In the genomic region with DNA sequence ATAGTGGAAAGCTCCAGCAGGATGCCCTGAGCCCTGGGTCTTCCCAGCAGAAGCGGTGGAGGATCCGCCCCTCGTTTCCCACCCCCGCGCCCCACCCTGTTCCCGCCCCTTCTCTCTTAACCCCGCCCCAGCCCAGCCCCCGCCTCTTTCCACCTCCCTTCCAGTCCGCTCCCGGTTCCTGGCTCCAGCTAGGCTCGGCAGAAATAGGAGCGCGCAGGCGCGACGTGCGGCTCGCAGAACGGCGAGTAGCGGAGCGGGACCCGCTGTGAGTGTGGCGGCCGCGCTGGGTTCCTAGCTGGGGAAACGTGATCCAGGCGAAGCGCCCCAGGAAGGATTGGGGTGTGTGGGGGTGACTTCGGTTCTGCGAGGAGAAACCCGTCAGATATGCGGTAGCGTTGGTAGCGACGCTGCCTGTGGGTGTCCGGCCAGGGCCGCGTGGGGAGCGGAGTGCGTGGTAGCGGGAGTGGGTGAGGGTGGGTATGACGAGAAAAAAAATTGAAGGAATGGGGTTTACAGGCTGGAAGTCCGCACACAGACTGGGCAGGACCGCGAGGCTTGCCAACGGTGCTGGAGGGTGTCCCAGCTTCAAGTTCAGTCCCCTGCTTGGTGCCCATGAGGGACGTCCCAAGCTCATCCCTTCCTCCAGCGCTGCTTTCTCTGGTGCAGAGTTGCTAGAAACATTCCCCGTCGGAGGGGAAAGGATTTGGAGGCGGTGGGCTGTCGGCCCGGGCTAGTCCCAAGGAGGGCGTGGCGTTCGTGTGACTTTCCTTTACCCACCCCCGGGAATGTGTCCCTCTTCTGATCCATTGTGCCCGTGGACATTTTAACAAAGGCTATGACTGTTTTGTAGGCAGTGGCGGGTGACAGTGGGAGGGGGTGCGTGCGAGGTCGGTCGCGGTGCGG, we compare ENCODE assay signal across 8 cellular contexts. TPM values are rescaled to one million over a fixed set of nuclear protein-coding genes. Genes with fewer than 3 reads are reported as not detected.
DNase-seq lines count a peak whose midpoint lies in the region; ATAC-seq, FAIRE-seq and TF ChIP-seq lines count a peak whose summit lies in the region.

A gene (plus strand): TSS at position 234 of the 903 bp plus-strand sequence. CDS start 56,886 bp downstream, outside the sequence.

- H3K9me3 ChIP-seq in H1 (ENCODE audit: insufficient read depth in 2 of 2, low read depth in 1 of 2, low read length in 1 of 2) (no peaks in the 10 kb centered on the region), HepG2 (ENCODE audit: low read length) (no peaks in the 10 kb centered on the region)

- whole genome bisulfite sequencing in H1 (ENCODE audit: extremely low coverage in 1 of 2, insufficient coverage in 1 of 2, insufficient read length in 1 of 2, insufficient replicate concordance in 2 of 2, low coverage in 1 of 2, low lambda C conversion rate in 2 of 2, missing lambda C conversion rate in 1 of 2), 2 experiments: 5% methylated on average over 24 of the region's 66 CpGs; no CpG with 5 or more reads in 1 of the 2 experiments
- whole genome bisulfite sequencing in HepG2 (ENCODE audit: low lambda C conversion rate): 0% methylated on average over 27 of the region's 66 CpGs

- CTCF ChIA-PET in HEK293T (lab: Yijun Ruan, JAX) (interaction anchor here (0.6 kb wide), 1 partner anchor 99 kb away, joined by 3 read pairs; no protein-coding TSS in a partner anchor), H1 (lab: Charles Lee; ENCODE audit: partially characterized antibody) (interaction anchor here (0.6 kb wide), 1 partner anchor 125 kb away, joined by 3 read pairs; no protein-coding TSS in a partner anchor), HepG2 (lab: Yijun Ruan, JAX; ENCODE audit: low intra/inter-chr PET ratio, low total read pairs) (no interaction called here)

- intact Hi-C loops in HepG2 (cut with micrococcal nuclease; ENCODE audit: unreplicated experiment): no loop called here

- DNase-seq in HEK293T (ENCODE audit: extremely low spot score): peak; percentile 77
- DNase-seq in RPMI7951 (ENCODE audit: low read depth): peak; percentile 84
- peak; percentile 41 to 73 for DNase-seq in H1 (ENCODE audit: low read depth in 1 of 2, low spot score in 2 of 2)
- DNase-seq in HepG2 (ENCODE audit: low spot score): peak; percentile 67
- DNase-seq in stimulated activated effector memory CD8-positive, alpha-beta T cell treated with anti-CD3 and anti-CD28 coated beads, Interleukin-12 subunit alpha, Interleukin-12 subunit beta, amount 100 ng/mL, for 72 hours (ENCODE audit: low spot score in 2 of 2): no peak

- H3K27ac ChIP-seq in ACC112 (ENCODE audit: low read depth, low read length): peak within 1 kb of the TSS; percentile 65
- H3K27ac ChIP-seq in H1 (ENCODE audit: low read depth, low read length): no peak within 1 kb of the TSS
- peak within 1 kb of the TSS; percentile 76 for H3K27ac ChIP-seq in HepG2 (ENCODE audit: extremely low read length, insufficient read depth, low read length)

- in situ Hi-C loops in HepG2 (cut with HindIII; ENCODE audit: extremely low pct_ligation_motif_present, low pct_unique_long_range_greater_than_20kb): no loop called here

- H3K18ac ChIP-seq in H1 (ENCODE audit: extremely low read depth, low read length): peak within 1 kb of the TSS; percentile 71

- TF ChIP-seq RAD21 in H1 (IDR thresholded peaks at IDR 0.05 in 1 of 2, conservative IDR thresholded peaks at IDR 0.05 in 1 of 2; ENCODE audit: low read depth in 2 of 2, low read length in 2 of 2) (no peak), HepG2 (CRISPR knock-in tag; IDR thresholded peaks at IDR 0.05) (no peak)

- no peak within 1 kb of the TSS for H2AK5ac ChIP-seq in H1 (ENCODE audit: low read depth, low read length)

- H3K56ac ChIP-seq in H1 (replicated peaks; ENCODE audit: insufficient read length, low read depth, low read length): peak within 1 kb of the TSS; percentile 16

- no peak within 1 kb of the TSS for H3K14ac ChIP-seq in H1 (ENCODE audit: insufficient read length)

- peak; percentile 33 to 43; a peak in 2 of 3 replicates for TF ChIP-seq POLR2A in H1 (IDR thresholded peaks at IDR 0.05; ENCODE audit: control extremely low read depth in 1 of 2, low read depth in 2 of 2, low read length in 2 of 2)
- peak; percentile 70 to 79 for TF ChIP-seq POLR2A in HepG2 (IDR thresholded peaks at IDR 0.05; ENCODE audit: insufficient read depth in 1 of 2, low read depth in 2 of 2, low read length in 2 of 2)

- peak within 1 kb of the TSS; percentile 29 for H3K4me3 Mint-ChIP-seq in stimulated activated effector memory CD8-positive, alpha-beta T cell treated with anti-CD3 and anti-CD28 coated beads, Interleukin-12 subunit alpha, Interleukin-12 subunit beta, amount 100 ng/mL, for 72 hours

- H3K36me3 ChIP-seq in ACC112 (ENCODE audit: insufficient read depth, low read length) (no peaks in the 10 kb centered on the region), H1 (ENCODE audit: control insufficient read depth in 2 of 4, insufficient read depth in 4 of 4, low read length in 3 of 4) (no peaks in the 10 kb centered on the region), HepG2 (replicated peaks in 1 of 2; ENCODE audit: control insufficient read depth in 1 of 2, insufficient read depth in 2 of 2, low read length in 2 of 2) (no peaks in the 10 kb centered on the region)

- H2BK5ac ChIP-seq in H1 (ENCODE audit: low read depth, low read length): no peak within 1 kb of the TSS

- no peaks in the 10 kb centered on the region for H3K36me3 Mint-ChIP-seq in stimulated activated effector memory CD8-positive, alpha-beta T cell treated with anti-CD3 and anti-CD28 coated beads, Interleukin-12 subunit alpha, Interleukin-12 subunit beta, amount 100 ng/mL, for 72 hours

- no peak within 1 kb of the TSS for H2BK15ac ChIP-seq in H1 (ENCODE audit: low read length)

- no peak for FAIRE-seq in H1 (lab: Jason Lieb, UNC)
- no peak for FAIRE-seq in HepG2 (lab: Jason Lieb, UNC)

- no peak within 1 kb of the TSS for H2BK20ac ChIP-seq in H1 (ENCODE audit: low read length)

- no TSS peak for BruUV-seq in HepG2 (replicated peaks; lab: Mats Ljungman, UMichigan)

- H3K79me2 ChIP-seq in ACC112 (ENCODE audit: control insufficient read depth, insufficient read depth, low read length, unreplicated experiment) (peaks cover 32% of the 10 kb centered on the region), H1 (ENCODE audit: control insufficient read depth in 1 of 2, insufficient read depth in 2 of 2, low read length in 2 of 2) (peaks cover 0 to 41% of the 10 kb centered on the region in 2 experiments; a peak in 2 of 4 replicates), HepG2 (ENCODE audit: insufficient read depth, low read length) (peaks cover 28% of the 10 kb centered on the region)

- no peak within 1 kb of the TSS for H4K5ac ChIP-seq in H1 (ENCODE audit: insufficient read length, low read depth, low read length)

- peaks cover 5% of the 10 kb centered on the region for H3K4me1 Mint-ChIP-seq in stimulated activated effector memory CD8-positive, alpha-beta T cell treated with anti-CD3 and anti-CD28 coated beads, Interleukin-12 subunit alpha, Interleukin-12 subunit beta, amount 100 ng/mL, for 72 hours

- H4K91ac ChIP-seq in H1 (replicated peaks; ENCODE audit: insufficient read length, low read length): no peak within 1 kb of the TSS

- no peak within 1 kb of the TSS for H2BK120ac ChIP-seq in H1 (replicated peaks; ENCODE audit: low read depth, low read length)

- POLR2A ChIA-PET in HEK293T (lab: Yijun Ruan, JAX) (interaction anchor here (0.7 to 1.1 kb wide), 3 partner anchors 16 to 27 kb away, joined by 3 to 4 read pairs (median 3); no protein-coding TSS in a partner anchor), H1 (lab: Charles Lee; ENCODE audit: partially characterized antibody) (interaction anchor here (0.7 to 1.1 kb wide), 2 partner anchors 11 to 978 kb away, joined by 3 read pairs; a partner anchor contains a TSS), HepG2 (lab: Yijun Ruan, JAX) (interaction anchor here (0.6 to 1.0 kb wide), 2 partner anchors 15 to 19 kb away, joined by 3 read pairs; no protein-coding TSS in a partner anchor)

- H4K8ac ChIP-seq in H1 (ENCODE audit: extremely low read depth, insufficient read depth, low read length): no peak within 1 kb of the TSS

- H3K23ac ChIP-seq in H1 (ENCODE audit: insufficient read length): no peak within 1 kb of the TSS

- no peak for TF ChIP-seq EP300 in H1 (IDR thresholded peaks at IDR 0.05; ENCODE audit: borderline replicate concordance in 1 of 2, low read depth in 2 of 2, low read length in 2 of 2)
- no peak for TF ChIP-seq EP300 in HepG2 (IDR thresholded peaks at IDR 0.05; ENCODE audit: low read depth in 2 of 2, low read length in 2 of 2)
- TF ChIP-seq EP300 in HepG2 (CRISPR knock-in tag; IDR thresholded peaks at IDR 0.05; ENCODE audit: borderline replicate concordance): no peak

- H3K27me3 ChIP-seq in ACC112 (ENCODE audit: insufficient read depth, low read length) (no peaks in the 10 kb centered on the region), H1 (replicated peaks in 1 of 4; ENCODE audit: control insufficient read depth in 3 of 4, extremely low read depth in 1 of 4, insufficient read depth in 3 of 4, low read length in 3 of 4) (no peaks in the 10 kb centered on the region), HepG2 (ENCODE audit: control insufficient read depth in 1 of 2, insufficient read depth in 2 of 2, low read length in 2 of 2) (no peaks in the 10 kb centered on the region)

- H3K4me1 ChIP-seq in ACC112 (ENCODE audit: control insufficient read depth, insufficient read depth, low read length, unreplicated experiment): peaks cover 30% of the 10 kb centered on the region
- peaks cover 0 to 4% (median 0%) of the 10 kb centered on the region in 4 experiments; a peak in 2 of 7 replicates for H3K4me1 ChIP-seq in H1 (replicated peaks in 1 of 4; ENCODE audit: control insufficient read depth in 3 of 4, insufficient read depth in 4 of 4, low read length in 3 of 4)
- peaks cover 19% of the 10 kb centered on the region for H3K4me1 ChIP-seq in HepG2 (ENCODE audit: insufficient read depth, low read length)

- no peaks in the 10 kb centered on the region for H4K20me1 ChIP-seq in H1 (replicated peaks in 1 of 2; ENCODE audit: control insufficient read depth in 1 of 2, insufficient read depth in 2 of 2, low read length in 2 of 2)
- no peaks in the 10 kb centered on the region for H4K20me1 ChIP-seq in HepG2 (ENCODE audit: insufficient read depth, low read length)

- H3K4me3 ChIP-seq in ACC112 (ENCODE audit: low read depth, low read length) (peak within 1 kb of the TSS; percentile 95), H1 (ENCODE audit: extremely low read depth in 1 of 4, insufficient read depth in 2 of 4, low read depth in 3 of 4, low read length in 4 of 4) (peak within 1 kb of the TSS; percentile 64 to 86 (median 75)), HepG2 (replicated peaks in 1 of 3; ENCODE audit: insufficient read depth in 1 of 3, low read depth in 2 of 3, low read length in 3 of 3) (peak within 1 kb of the TSS; percentile 69 to 80 (median 74))

- TF ChIP-seq CTCF in H1 (IDR thresholded peaks at IDR 0.05; ENCODE audit: control extremely low read depth in 1 of 3, insufficient read depth in 1 of 3, low read depth in 1 of 3, low read length in 3 of 3) (no peak), HepG2 (CRISPR knock-in tag; IDR thresholded peaks at IDR 0.05) (no peak)

- H3K9ac ChIP-seq in H1 (replicated peaks in 1 of 4; ENCODE audit: extremely low read depth in 1 of 4, low read depth in 3 of 4, low read length in 3 of 4): peak within 1 kb of the TSS in 3 of 4 experiments; percentile 45 to 71 (median 62); a peak in 6 of 7 replicates
- peak within 1 kb of the TSS; percentile 81 for H3K9ac ChIP-seq in HepG2 (ENCODE audit: insufficient read depth, low read depth, low read length)

- no peak within 1 kb of the TSS for H2BK12ac ChIP-seq in H1 (ENCODE audit: low read depth, low read length)

- ATAC-seq in HepG2 (peak; percentile 93), GM21515 (IDR thresholded peaks at IDR 0.05; ENCODE audit: unreplicated experiment) (no peak), GM21723 (IDR thresholded peaks at IDR 0.05; ENCODE audit: unreplicated experiment) (no peak)
- ATAC-seq in stimulated activated effector memory CD8-positive, alpha-beta T cell treated with anti-CD3 and anti-CD28 coated beads, Interleukin-12 subunit alpha, Interleukin-12 subunit beta, amount 100 ng/mL, for 72 hours: no peak

- H3K4me2 ChIP-seq in H1 (ENCODE audit: insufficient read depth in 1 of 2, low read depth in 2 of 2, low read length in 2 of 2) (peak within 1 kb of the TSS; percentile 75 to 77), HepG2 (ENCODE audit: low read depth, low read length) (peak within 1 kb of the TSS; percentile 72)

- H3K27ac Mint-ChIP-seq in stimulated activated effector memory CD8-positive, alpha-beta T cell treated with anti-CD3 and anti-CD28 coated beads, Interleukin-12 subunit alpha, Interleukin-12 subunit beta, amount 100 ng/mL, for 72 hours: no peak within 1 kb of the TSS

- no peak within 1 kb of the TSS for H3K4ac ChIP-seq in H1 (replicated peaks; ENCODE audit: insufficient read length, low read depth, low read length)

- no peaks in the 10 kb centered on the region for H3K9me3 Mint-ChIP-seq in stimulated activated effector memory CD8-positive, alpha-beta T cell treated with anti-CD3 and anti-CD28 coated beads, Interleukin-12 subunit alpha, Interleukin-12 subunit beta, amount 100 ng/mL, for 72 hours

- H3K23me2 ChIP-seq in H1 (ENCODE audit: low read depth, low read length): no peaks in the 10 kb centered on the region; the same call in 1 of the 2 replicates

- H2AFZ ChIP-seq in ACC112 (ENCODE audit: low read length, unreplicated experiment): peak within 1 kb of the TSS; percentile 85
- no peak within 1 kb of the TSS for H2AFZ ChIP-seq in H1 (ENCODE audit: low read length)
- no peak within 1 kb of the TSS for H2AFZ ChIP-seq in HepG2 (ENCODE audit: low read length)

- no peaks in the 10 kb centered on the region for H3K79me1 ChIP-seq in H1 (ENCODE audit: low read depth, low read length)

RNA-seq across cellular contexts. Expression of the gene that starts here (rescaled TPM):
- 11.9 and 12.6 TPM in 2 replicates for total RNA-seq in RPMI7951 (2014; rRNA removed; shearing (Covaris generic))
- total RNA-seq in H1 (2021; fragmentation: NEBNext Ultra II Directional; extraction: Animal tissue kit (Norgen Biotek cat#: 25700)): 8.1 and 10.2 TPM in 2 replicates
- 7.4 and 10.5 TPM in 2 replicates for polyA plus RNA-seq in H1 (2011; rRNA removed)
- 5.7 TPM for polyA plus RNA-seq in H1 (2011; cell fraction: cytosol; rRNA removed)
- polyA plus RNA-seq in H1 (2011; cell fraction: nucleus; rRNA removed): 8.7 TPM
- 4.5 to 7.1 TPM (median 5.3 TPM) in 4 replicates for polyA plus RNA-seq in H1 (2012, experiment 1 of 2)
- 0.85 TPM for polyA plus RNA-seq in H1 (2012, experiment 2 of 2)
- polyA plus RNA-seq in H1 (2013, experiment 1 of 2): 5.9 TPM
- polyA plus RNA-seq in H1 (2013, experiment 2 of 2): 7.4 TPM
- 17.4 and 22.5 TPM in 2 replicates for polyA minus RNA-seq in H1 (2011; rRNA and poly(A)+ RNA removed)
- polyA minus RNA-seq in H1 (2011; cell fraction: cytosol; rRNA and poly(A)+ RNA removed): 7.3 TPM
- polyA minus RNA-seq in H1 (2011; cell fraction: nucleus; rRNA and poly(A)+ RNA removed): 14.5 TPM
- 4.5 and 5.0 TPM in 2 replicates for total RNA-seq in HepG2 (2016; rRNA removed; fragmentation: Illumina TruSeq; extraction: Trizol)
- 7.8 and 9.2 TPM in 2 replicates for total RNA-seq in HepG2 (2016; cell fraction: cytosol; rRNA removed; fragmentation: Illumina TruSeq; extraction: Trizol; ENCODE audit: low read depth)
- 3.7 and 4.6 TPM in 2 replicates for total RNA-seq in HepG2 (2016; cell fraction: insoluble cytoplasmic fraction; rRNA removed; fragmentation: Illumina TruSeq; extraction: Trizol)
- total RNA-seq in HepG2 (2016; cell fraction: membrane; rRNA removed; fragmentation: Illumina TruSeq; extraction: Trizol): 2.1 and 2.2 TPM in 2 replicates
- total RNA-seq in HepG2 (2016; cell fraction: nucleus; rRNA removed; fragmentation: Illumina TruSeq; extraction: Trizol): 9.7 and 10.0 TPM in 2 replicates
- 7.2 and 11.0 TPM in 2 replicates for polyA plus RNA-seq in HepG2 (2011; rRNA removed)
- 5.8 and 7.3 TPM in 2 replicates for polyA plus RNA-seq in HepG2 (2011; cell fraction: cytosol; rRNA removed)
- polyA plus RNA-seq in HepG2 (2011; cell fraction: nucleus; rRNA removed): 5.5 and 6.6 TPM in 2 replicates
- polyA plus RNA-seq in HepG2 (2012): 4.5 and 5.6 TPM in 2 replicates
- 0.36 and 0.37 TPM in 2 replicates for polyA plus RNA-seq in HepG2 (2016; cell fraction: cytosol; fragmentation: Illumina TruSeq; extraction: Trizol; ENCODE audit: low read depth)
- 3.5 and 4.0 TPM in 2 replicates for polyA plus RNA-seq in HepG2 (2016; cell fraction: insoluble cytoplasmic fraction; fragmentation: Illumina TruSeq; extraction: Trizol; ENCODE audit: low read depth)
- polyA plus RNA-seq in HepG2 (2016; cell fraction: membrane; fragmentation: Illumina TruSeq; extraction: Trizol; ENCODE audit: low read depth): 0.66 and 1.3 TPM in 2 replicates
- 7.2 and 7.6 TPM in 2 replicates for polyA plus RNA-seq in HepG2 (2016; cell fraction: nucleus; fragmentation: Illumina TruSeq; extraction: Trizol; ENCODE audit: insufficient read depth, low read depth)
- polyA minus RNA-seq in HepG2 (2011; rRNA and poly(A)+ RNA removed; ENCODE audit: low replicate concordance): 22.2 and 33.9 TPM in 2 replicates
- polyA minus RNA-seq in HepG2 (2011; cell fraction: cytosol; rRNA and poly(A)+ RNA removed): 6.5 and 9.2 TPM in 2 replicates
- polyA minus RNA-seq in HepG2 (2011; cell fraction: nucleus; rRNA and poly(A)+ RNA removed): 20.6 and 23.2 TPM in 2 replicates

Comparison
In these comparisons a context has a peak if more than half of its experiments do, and no peak if none do; other contexts are left out.
1. DNase-seq: peak in HEK293T (single experiment), RPMI7951 (single experiment), H1 (2 of 2) and HepG2 (single experiment); none in stimulated activated effector memory CD8-positive, alpha-beta T cell treated with anti-CD3 and anti-CD28 coated beads, Interleukin-12 subunit alpha, Interleukin-12 subunit beta, amount 100 ng/mL, for 72 hours (0 of 2).
2. Peak in every context shown above with its lines, with median percentiles within 50 percentile points of each other: H3K4me3 ChIP-seq.